ENCODE assay signal across 11 cellular contexts in the genomic region with DNA sequence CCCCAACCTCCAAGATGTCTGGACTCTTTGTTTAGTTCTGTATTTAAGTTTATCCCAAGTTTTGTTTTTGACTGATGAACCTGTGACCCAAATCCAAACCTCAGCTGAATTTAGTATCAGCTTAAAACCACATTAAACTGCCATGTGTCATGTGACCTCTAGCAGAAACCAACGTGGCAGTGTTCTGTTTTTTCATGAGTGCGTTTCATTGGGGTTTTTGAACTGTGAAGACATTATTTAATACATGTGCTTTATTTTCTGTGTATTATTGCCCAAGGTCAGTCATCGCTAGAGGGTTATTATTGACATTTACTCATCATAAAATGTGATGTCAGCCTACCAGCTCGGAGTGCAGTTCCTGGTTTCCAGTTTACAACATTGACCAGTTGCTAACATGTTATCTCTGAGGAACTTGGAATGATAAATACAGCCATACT. TPM values are rescaled to one million over a fixed set of nuclear protein-coding genes. Genes with fewer than 3 reads are reported as not detected.
A peak's percentile ranks its signal among the peaks of the same experiment; 100 is the strongest.
DNase-seq lines count a peak whose midpoint lies in the region; ATAC-seq and TF ChIP-seq lines count a peak whose summit lies in the region.
"Had no signal": no experiment of that assay in that cellular context is flagged by ENCODE, and none has a peak within 500 bp of the region (broad histone marks: within the 10 kb centered on the region; RNA-seq: fewer than 3 reads in every experiment).

No MANE protein-coding gene starts in this region.

- H3K4me3 Mint-ChIP-seq in brain (peak overlapping the region; percentile 86 to 94 (median 89)), nephron (peak overlapping the region; percentile 79 to 95 (median 86))

- no peak overlapping the region for H3K4me3 ChIP-seq in LNCaP clone FGC (ENCODE audit: low read depth, low read length)
- H3K4me3 ChIP-seq: testis had no signal

- peaks cover 6% of the 10 kb centered on the region for H3K27me3 Mint-ChIP-seq in brain
- H3K27me3 Mint-ChIP-seq in nephron (ENCODE audit: low read depth), result no peaks in the 10 kb centered on the region

- H3K9me3 Mint-ChIP-seq in brain, result no peaks in the 10 kb centered on the region
- no peaks in the 10 kb centered on the region for H3K9me3 Mint-ChIP-seq in nephron

- peaks cover 60% of the 10 kb centered on the region for H3K4me1 Mint-ChIP-seq in brain
- peaks cover 58% of the 10 kb centered on the region for H3K4me1 Mint-ChIP-seq in nephron

- H3K36me3 Mint-ChIP-seq in brain, result peaks cover 21% of the 10 kb centered on the region
- H3K36me3 Mint-ChIP-seq in nephron (ENCODE audit: low read depth), result peaks cover 21% of the 10 kb centered on the region

- DNase-seq in CD1c-positive myeloid dendritic cell (ENCODE audit: extremely low spot score) (peak; percentile 41), LNCaP clone FGC (ENCODE audit: low read depth) (peak; percentile 73), midbrain (lab: John Stamatoyannopoulos, UW) (no peak), NCI-H1694 (lab: John Stamatoyannopoulos, UW) (no peak)
- DNase-seq: activated CD4-positive, alpha-beta T cell treated with anti-CD3 and anti-CD28 coated beads for 1 hour; DND-41; testis had no signal

- TF ChIP-seq CTCF in LNCaP clone FGC (IDR thresholded peaks at IDR 0.05; ENCODE audit: control insufficient read depth, extremely low read depth, insufficient read depth), result no peak
- TF ChIP-seq CTCF in brain (conservative IDR thresholded peaks at IDR 0.05), result no peak
- TF ChIP-seq CTCF in nephron (IDR thresholded peaks at IDR 0.05; ENCODE audit: unreplicated experiment in 3 of 3), result no peak

- H3K27ac Mint-ChIP-seq in brain (peak overlapping the region in 3 of 5 experiments; percentile 51 to 95 (median 94)), nephron (peak overlapping the region; percentile 18 to 76 (median 62))

- no peak for ATAC-seq in HG03175 (IDR thresholded peaks at IDR 0.05; ENCODE audit: unreplicated experiment)
- ATAC-seq in GM19351 (IDR thresholded peaks at IDR 0.05; ENCODE audit: unreplicated experiment), result no peak

RNA-seq across cellular contexts. Expression of a gene that starts 1.8 kb away (rescaled TPM):
- polyA plus RNA-seq in brain (ENCODE audit: insufficient read depth, low read depth, low replicate concordance), result 8.6 TPM

RNA-seq across cellular contexts. Expression of a gene that starts 9.3 kb away (rescaled TPM):
- polyA plus RNA-seq in brain (ENCODE audit: insufficient read depth, low read depth, low replicate concordance), result 26.1 TPM

Comparison
In these comparisons a context has a peak if more than half of its experiments do, and no peak if none do; other contexts are left out.
1. DNase-seq: peak in CD1c-positive myeloid dendritic cell (single experiment) and LNCaP clone FGC (single experiment); none in midbrain (single experiment) and NCI-H1694 (single experiment).